Comparison of ENCODE assay signal across 9 cellular contexts in the genomic region with DNA sequence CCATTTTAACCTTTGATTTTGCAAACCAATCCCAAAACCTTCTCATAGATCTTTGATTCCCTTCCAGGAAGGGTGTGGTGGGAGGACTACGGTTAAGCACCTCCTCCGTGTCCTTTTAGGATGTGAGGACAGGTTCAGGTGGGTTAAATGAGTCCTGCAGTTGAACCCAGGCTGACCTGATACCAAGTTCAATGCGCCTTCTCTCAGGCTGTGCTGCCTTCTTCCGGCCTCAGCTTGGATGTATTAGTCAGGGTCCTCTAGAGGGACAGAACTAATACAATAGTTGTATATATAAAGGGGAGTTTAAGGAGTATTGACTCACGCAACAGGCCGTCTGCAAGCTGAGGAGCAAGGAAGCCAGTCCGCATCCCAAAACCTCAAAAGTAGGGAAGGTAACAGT. TPM values are rescaled to one million over a fixed set of nuclear protein-coding genes. Genes with fewer than 3 reads are reported as not detected.
"Had no signal": no experiment of that assay in that cellular context is flagged by ENCODE, and none has a peak within 500 bp of the region (broad histone marks: within the 10 kb centered on the region; RNA-seq: fewer than 3 reads in every experiment).

No MANE protein-coding gene starts in this region.

- ATAC-seq: GM23338 had no signal

- H3K27ac Mint-ChIP-seq: GM23338, H9, IgD-negative memory B cell had no signal

- H3K4me3 ChIP-seq: GM23338 had no signal

- H3K27me3 Mint-ChIP-seq: IgD-negative memory B cell had no signal

- H3K4me2 ChIP-seq: GM23338 had no signal

- H2AFZ ChIP-seq: GM23338 had no signal

- FAIRE-seq: H1, H54, HTR-8/SVneo had no signal

- H3K4me3 Mint-ChIP-seq: GM23338, H9, IgD-negative memory B cell had no signal

- DNase-seq: H9, HCEC 1CT, KG1 had no signal

- H3K4me1 Mint-ChIP-seq: GM23338, H9, IgD-negative memory B cell had no signal

- H3K9me3 Mint-ChIP-seq: GM23338, H9, IgD-negative memory B cell had no signal

- H3K36me3 Mint-ChIP-seq: IgD-negative memory B cell had no signal

RNA-seq across cellular contexts. Expression of a gene that starts 10.5 kb away (rescaled TPM):
- total RNA-seq: GM23338, H1, H9, HT-29 had no signal
- polyA plus RNA-seq: GM23338, IgD-negative memory B cell had no signal

RNA-seq across cellular contexts. Expression of a gene that starts 41.9 kb away (rescaled TPM):
- total RNA-seq: GM23338, H1, H9, HT-29 had no signal
- polyA plus RNA-seq: GM23338 had no signal
